13 cellular contexts compared by ENCODE assay signal in the genomic region with DNA sequence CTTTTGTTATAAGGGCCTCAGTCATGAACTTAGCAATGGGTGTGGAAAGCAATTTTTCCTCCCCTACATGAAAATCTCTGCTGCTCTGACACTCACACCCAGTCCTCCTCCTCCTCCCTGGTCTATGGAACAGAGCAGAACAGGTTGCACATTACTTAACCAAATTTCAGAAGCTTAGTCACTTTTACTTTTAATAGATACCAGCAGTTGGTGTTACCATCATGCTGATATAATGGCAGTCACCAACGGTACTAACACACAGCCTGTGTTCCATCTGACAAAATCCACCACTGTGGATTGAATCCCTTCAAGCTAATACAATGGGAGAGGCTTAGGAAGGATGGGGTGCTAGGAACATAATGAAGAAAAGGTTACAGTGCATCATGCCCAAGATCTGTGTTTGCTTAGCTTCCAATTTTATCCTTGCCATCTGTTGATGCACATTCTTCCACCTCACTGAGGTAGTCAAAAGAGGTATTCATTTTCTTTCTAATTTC. TPM values are rescaled to one million over a fixed set of nuclear protein-coding genes. Genes with fewer than 3 reads are reported as not detected.
A peak's percentile ranks its signal among the peaks of the same experiment; 100 is the strongest.
DNase-seq lines count a peak whose midpoint lies in the region; ATAC-seq and TF ChIP-seq lines count a peak whose summit lies in the region.
"Had no signal": no experiment of that assay in that cellular context is flagged by ENCODE, and none has a peak within 500 bp of the region (broad histone marks: within the 10 kb centered on the region; RNA-seq: fewer than 3 reads in every experiment).

No MANE protein-coding gene starts in this region.

- WGBS in neuronal stem cell (ENCODE audit: extremely low coverage in 2 of 2, insufficient read length in 2 of 2, insufficient replicate concordance in 1 of 2), 2 donors, result no CpG with 5 or more reads among the region's 1 CpG

- no peak overlapping the region for H2BK12ac ChIP-seq in neuronal stem cell (ENCODE audit: low read length)

- DNase-seq in NCI-H2227 (lab: John Stamatoyannopoulos, UW; ENCODE audit: unreplicated experiment) (peak; percentile 20), NCI-H2227 treated with DMSO at 0.1 percent for 48 hours (lab: John Stamatoyannopoulos, UW) (no peak), M059J (ENCODE audit: low read depth) (peak; percentile 9), osteoblast (ENCODE audit: insufficient read length, low spot score, missing footprints) (no peak), neuronal stem cell (ENCODE audit: low spot score) (no peak)
- DNase-seq in effector memory CD8-positive, alpha-beta T cell, result no peak
- DNase-seq: activated effector memory CD4-positive, alpha-beta T cell treated with Interleukin-2 at 50 U/mL for 16 hours; effector CD4-positive, alpha-beta T cell; stimulated activated CD4-positive, alpha-beta T cell treated with anti-CD3 and anti-CD28 coated beads, Interleukin-2, amount 100 ng/mL, for 24 hours; thyroid gland had no signal

- peaks cover 13% of the 10 kb centered on the region for H3K36me3 ChIP-seq in osteoblast (ENCODE audit: insufficient read depth, low read length)
- H3K36me3 ChIP-seq in neuronal stem cell (replicated peaks in 1 of 2; ENCODE audit: control insufficient read depth in 2 of 2, insufficient read depth in 2 of 2, low read length in 2 of 2), result peaks cover 9 to 26% of the 10 kb centered on the region in 2 donors

- peak; percentile 26 for ATAC-seq in activated T-helper 17 cell treated with anti-CD3 and anti-CD28 coated beads, Interleukin-2, amount 50 U/mL, for 72 hours (replicated peaks)
- ATAC-seq in effector memory CD8-positive, alpha-beta T cell (replicated peaks), result no peak
- ATAC-seq in HG03280 (IDR thresholded peaks at IDR 0.05; ENCODE audit: unreplicated experiment), result no peak

- H3K4me1 ChIP-seq in osteoblast (ENCODE audit: insufficient read depth, low read length) (peaks cover 64% of the 10 kb centered on the region), neuronal stem cell (ENCODE audit: control insufficient read depth in 2 of 2, insufficient read depth in 1 of 2, low read depth in 1 of 2, low read length in 2 of 2) (peaks cover 0 to 3% of the 10 kb centered on the region in 2 donors)

- H3K4me3 Mint-ChIP-seq in activated T-helper 17 cell treated with anti-CD3 and anti-CD28 coated beads, Interleukin-2, amount 50 U/mL, for 72 hours, result no peak overlapping the region
- H3K4me3 Mint-ChIP-seq in effector memory CD8-positive, alpha-beta T cell, result peak overlapping the region in 1 of 2 donors; percentile 7

- H3K27ac ChIP-seq in osteoblast (ENCODE audit: low read depth, low read length) (peak overlapping the region; percentile 58), neuronal stem cell (replicated peaks; ENCODE audit: low read length) (no peak overlapping the region)

- no peak overlapping the region for H3K4me3 ChIP-seq in osteoblast (ENCODE audit: insufficient read depth, low read length)
- H3K4me3 ChIP-seq in neuronal stem cell (ENCODE audit: low read length in 2 of 2), result no peak overlapping the region
- H3K4me3 ChIP-seq: thyroid gland had no signal

- no peak overlapping the region for H3K27ac Mint-ChIP-seq in activated T-helper 17 cell treated with anti-CD3 and anti-CD28 coated beads, Interleukin-2, amount 50 U/mL, for 72 hours
- peak overlapping the region in 1 of 2 donors; percentile 69 for H3K27ac Mint-ChIP-seq in effector memory CD8-positive, alpha-beta T cell

- no peak overlapping the region for H2BK120ac ChIP-seq in neuronal stem cell (ENCODE audit: low read depth, low read length)

- H3K9me3 ChIP-seq in osteoblast (ENCODE audit: low read depth, low read length), result no peaks in the 10 kb centered on the region
- H3K9me3 ChIP-seq in neuronal stem cell (replicated peaks in 1 of 2; ENCODE audit: control insufficient read depth in 2 of 2, insufficient read depth in 1 of 2, low read depth in 1 of 2, low read length in 2 of 2), result no peaks in the 10 kb centered on the region
- H3K9me3 ChIP-seq: thyroid gland had no signal

- no peak overlapping the region for H3K4ac ChIP-seq in neuronal stem cell (ENCODE audit: low read length)

- H2AK5ac ChIP-seq in neuronal stem cell (ENCODE audit: low read depth, low read length), result no peak overlapping the region

- no peak overlapping the region for H4K91ac ChIP-seq in neuronal stem cell (ENCODE audit: low read depth, low read length, poor library complexity)

- no peak overlapping the region for H3K18ac ChIP-seq in neuronal stem cell (ENCODE audit: low read length)

- H2AFZ ChIP-seq in osteoblast (ENCODE audit: low read length) (no peak overlapping the region), neuronal stem cell (ENCODE audit: low read length) (no peak overlapping the region)

- no peaks in the 10 kb centered on the region for H3K79me1 ChIP-seq in neuronal stem cell (ENCODE audit: low read depth, low read length)

- no peak overlapping the region for H3K9ac ChIP-seq in neuronal stem cell (ENCODE audit: low read depth, low read length, poor library complexity)

- H3K23ac ChIP-seq in neuronal stem cell (ENCODE audit: low read depth, low read length, poor library complexity), result no peak overlapping the region

- H3K27me3 Mint-ChIP-seq in activated T-helper 17 cell treated with anti-CD3 and anti-CD28 coated beads, Interleukin-2, amount 50 U/mL, for 72 hours, result no peaks in the 10 kb centered on the region
- no peaks in the 10 kb centered on the region for H3K27me3 Mint-ChIP-seq in effector memory CD8-positive, alpha-beta T cell

- H4K8ac ChIP-seq in neuronal stem cell (ENCODE audit: low read depth, low read length), result no peak overlapping the region

- H3K79me2 ChIP-seq in osteoblast (ENCODE audit: insufficient read depth, low read length), result no peaks in the 10 kb centered on the region

- no peak overlapping the region for H2BK5ac ChIP-seq in neuronal stem cell (ENCODE audit: low read length)

- no peak for TF ChIP-seq CTCF in osteoblast (IDR thresholded peaks at IDR 0.05; ENCODE audit: extremely low read depth, low read depth, low read length)

- H4K20me1 ChIP-seq in osteoblast (ENCODE audit: insufficient read depth, low read length), result peaks cover 26% of the 10 kb centered on the region

- H3K9me3 Mint-ChIP-seq in activated T-helper 17 cell treated with anti-CD3 and anti-CD28 coated beads, Interleukin-2, amount 50 U/mL, for 72 hours, result no peaks in the 10 kb centered on the region
- H3K9me3 Mint-ChIP-seq in effector memory CD8-positive, alpha-beta T cell, result no peaks in the 10 kb centered on the region
- H3K9me3 Mint-ChIP-seq: neural crest cell had no signal

- H3K4me2 ChIP-seq in osteoblast (ENCODE audit: insufficient read depth, low read length), result no peak overlapping the region
- H3K4me2 ChIP-seq in neuronal stem cell (ENCODE audit: insufficient read depth, low read length, poor library complexity, severe bottlenecking), result no peak overlapping the region

- H2BK15ac ChIP-seq in neuronal stem cell (ENCODE audit: low read length), result no peak overlapping the region

- H3K27me3 ChIP-seq in osteoblast (ENCODE audit: insufficient read depth, low read length) (no peaks in the 10 kb centered on the region), neuronal stem cell (ENCODE audit: control insufficient read depth in 3 of 3, insufficient read depth in 3 of 3, low read depth in 1 of 3, low read length in 3 of 3) (no peaks in the 10 kb centered on the region)
- H3K27me3 ChIP-seq: thyroid gland had no signal

- H3K4me1 Mint-ChIP-seq in activated T-helper 17 cell treated with anti-CD3 and anti-CD28 coated beads, Interleukin-2, amount 50 U/mL, for 72 hours, result peaks cover 46% of the 10 kb centered on the region
- H3K4me1 Mint-ChIP-seq in effector memory CD8-positive, alpha-beta T cell (ENCODE audit: low read depth in 2 of 2), result peaks cover 50 to 52% of the 10 kb centered on the region in 2 donors

- H3K36me3 Mint-ChIP-seq in activated T-helper 17 cell treated with anti-CD3 and anti-CD28 coated beads, Interleukin-2, amount 50 U/mL, for 72 hours (ENCODE audit: low read depth), result peaks cover 37% of the 10 kb centered on the region
- peaks cover 30% of the 10 kb centered on the region for H3K36me3 Mint-ChIP-seq in effector memory CD8-positive, alpha-beta T cell (ENCODE audit: insufficient read depth)

- H3K14ac ChIP-seq in neuronal stem cell (ENCODE audit: low read length), result no peak overlapping the region

RNA-seq across cellular contexts. Expression of gene TPT1, which starts 9.8 kb away (rescaled TPM):
- 1,259 and 1,419 TPM in 2 replicates for total RNA-seq in M059J (2014; rRNA removed; shearing (Covaris generic))
- total RNA-seq in activated T-helper 17 cell treated with anti-CD3 and anti-CD28 coated beads, Interleukin-2, amount 50 U/mL, for 72 hours, result 1,000 to 10,000 TPM; 3,139 to 4,606 TPM
- total RNA-seq in osteoblast, result 2,232 and 2,713 TPM in 2 replicates
- 2,914 TPM for polyA plus RNA-seq in neuronal stem cell (2013, experiment 1 of 2)
- polyA plus RNA-seq in neuronal stem cell (2013, experiment 2 of 2), result 3,114 TPM

Comparison
In these comparisons a context has a peak if more than half of its experiments do, and no peak if none do; other contexts are left out.
1. DNase-seq: peak in NCI-H2227 (single experiment) and M059J (single experiment); none in NCI-H2227 treated with DMSO at 0.1 percent for 48 hours (single experiment), osteoblast (single experiment), effector memory CD8-positive, alpha-beta T cell (0 of 3) and neuronal stem cell (single experiment).